Comparison of ENCODE assay signal across 12 cellular contexts in genomic region chr2:231716641-231717280, GRCh38. TPM values are rescaled to one million over a fixed set of nuclear protein-coding genes. Genes with fewer than 3 reads are reported as not detected.
A peak's percentile ranks its signal among the peaks of the same experiment; 100 is the strongest.
DNase-seq lines count a peak whose midpoint lies in the region; ATAC-seq and TF ChIP-seq lines count a peak whose summit lies in the region.
"Had no signal": no experiment of that assay in that cellular context is flagged by ENCODE, and none has a peak within 500 bp of the region (broad histone marks: within the 10 kb centered on the region; RNA-seq: fewer than 3 reads in every experiment).

No MANE protein-coding gene starts in this region.

- H3K9me2 ChIP-seq in PC-9 (ENCODE audit: insufficient read depth) = no peaks in the 10 kb centered on the region

- peaks cover 27% of the 10 kb centered on the region for H3K4me1 Mint-ChIP-seq in WTC11

- H3K27me3 ChIP-seq in A673 (replicated peaks; ENCODE audit: insufficient read depth, low read depth, low read length, poor library complexity) (no peaks in the 10 kb centered on the region), PC-9 (ENCODE audit: insufficient read depth, low read depth) (no peaks in the 10 kb centered on the region)

- H3K79me2 ChIP-seq in PC-9 (ENCODE audit: low read depth) = peaks cover 15% of the 10 kb centered on the region

- peaks cover 21% of the 10 kb centered on the region for H4K20me1 ChIP-seq in PC-9 (ENCODE audit: insufficient read depth)

- H3K4me2 ChIP-seq in PC-9 = no peak overlapping the region

- no peaks in the 10 kb centered on the region; the same call in 1 of the 2 replicates for H3K27me3 Mint-ChIP-seq in WTC11 (ENCODE audit: low read depth)

- peaks cover 18% of the 10 kb centered on the region for H3K36me3 Mint-ChIP-seq in WTC11

- H3K9me3 ChIP-seq in A673 (ENCODE audit: low read depth, low read length, poor library complexity, severe bottlenecking) (no peaks in the 10 kb centered on the region), PC-9 (ENCODE audit: insufficient read depth, low read depth) (no peaks in the 10 kb centered on the region)

- in situ Hi-C loops in GM13977 (cut with MboI; ENCODE audit: low pct_unique_long_range_greater_than_20kb, low sequenced_read_pairs, unreplicated experiment) = loop anchor here (10.0 kb wide), 1 partner anchor 102 kb away; no protein-coding TSS in a partner anchor

- H3F3A ChIP-seq in PC-9 (ENCODE audit: insufficient read depth, low read depth) = peaks cover 42% of the 10 kb centered on the region

- H3K27ac Mint-ChIP-seq in WTC11 = 0 out of 2 replicates have a peak overlapping the region, but pooled peaks have one; percentile 23

- POLR2A ChIA-PET in A673 (lab: Charles Lee; ENCODE audit: low non-redundant PET) = interaction anchor here (1.0 kb wide), 1 partner anchor 9 kb away, joined by 4 read pairs; the partner anchor contains the start of gene PTMA
- POLR2A ChIA-PET in WTC11 (lab: Charles Lee) = interaction anchor here (0.5 to 3.4 kb wide), 7 partner anchors 9 to 346 kb away, joined by 3 to 44 read pairs (median 3); partner anchors contain the start of gene PTMA
- POLR2A ChIA-PET in PC-9 (lab: Charles Lee; ENCODE audit: unreplicated experiment) = interaction anchor here (0.6 kb wide), 1 partner anchor 203 kb away, joined by 5 read pairs; no protein-coding TSS in a partner anchor

- H3K36me3 ChIP-seq in A673 (ENCODE audit: insufficient read depth, low read length, poor library complexity, severe bottlenecking) (peaks cover 21% of the 10 kb centered on the region), PC-9 (ENCODE audit: low read depth) (peaks cover 12% of the 10 kb centered on the region)

- BruUV-seq in A673 (replicated peaks; lab: Mats Ljungman, UMichigan) = no TSS peak
- no TSS peak for BruUV-seq in PC-9 (replicated peaks; lab: Mats Ljungman, UMichigan)

- no peaks in the 10 kb centered on the region for H3K9me3 Mint-ChIP-seq in WTC11
- H3K9me3 Mint-ChIP-seq: nephron progenitor cell had no signal

- ATAC-seq in WTC11 = no peak
- no peak for ATAC-seq in HG02938 (IDR thresholded peaks at IDR 0.05; ENCODE audit: unreplicated experiment)
- no peak for ATAC-seq in HG03280 (IDR thresholded peaks at IDR 0.05; ENCODE audit: unreplicated experiment)
- ATAC-seq: stimulated activated naive CD8-positive, alpha-beta T cell treated with anti-CD3 and anti-CD28 coated beads, Interleukin-15, Interleukin-2, amounts not matched to agents 100 U/mL and 50 U/mL, for 24 hours had no signal

- H2AFZ ChIP-seq in PC-9 = no peak overlapping the region

- no peak overlapping the region for H3K4me3 Mint-ChIP-seq in WTC11

- H3K27ac ChIP-seq in A673 (ENCODE audit: low read depth, low read length, poor library complexity, severe bottlenecking) = peak overlapping the region; percentile 27
- no peak overlapping the region for H3K27ac ChIP-seq in PC-9

- H3K4me3 ChIP-seq in A673 (ENCODE audit: low read depth, low read length, poor library complexity, severe bottlenecking) (no peak overlapping the region), PC-9 (no peak overlapping the region)

- intact Hi-C loops in A673 (cut with micrococcal nuclease; ENCODE audit: unreplicated experiment) (loop anchor here (5.0 kb wide), 1 partner anchor 66 kb away; the partner anchor contains the start of gene PDE6D), PC-9 (cut with micrococcal nuclease; ENCODE audit: unreplicated experiment) (loop anchor here (5.0 to 10.0 kb wide), 2 partner anchors 66 to 252 kb away; partner anchors contain the start of genes NCL and PDE6D)

- DNase-seq in A673 (ENCODE audit: low spot score) = peak; percentile 33
- DNase-seq in GM03348 (ENCODE audit: low spot score) = peak; percentile 26
- DNase-seq in WTC11 (ENCODE audit: low spot score) = no peak
- peak; percentile 52 for DNase-seq in islet precursor cell
- no peak for DNase-seq in GM13977 (ENCODE audit: low spot score)
- no peak for DNase-seq in PC-9
- DNase-seq: activated gamma-delta T cell; effector memory CD4-positive, alpha-beta T cell had no signal

- CTCF ChIA-PET in A673 (lab: Charles Lee) (interaction anchor here (0.6 to 3.8 kb wide), 3 partner anchors 10 to 39 kb away, joined by 4 to 30 read pairs (median 4); no protein-coding TSS in a partner anchor), WTC11 (lab: Charles Lee) (interaction anchor here (0.7 to 9.7 kb wide), 11 partner anchors 10 to 175 kb away, joined by 3 to 260 read pairs (median 4); partner anchors contain the start of gene COPS7B), PC-9 (lab: Charles Lee) (interaction anchor here (0.6 to 3.2 kb wide), 5 partner anchors 39 to 156 kb away, joined by 3 to 32 read pairs (median 4); no protein-coding TSS in a partner anchor)

- H3K4me1 ChIP-seq in A673 (ENCODE audit: insufficient read depth, low read length, poor library complexity, severe bottlenecking) = peaks cover 17% of the 10 kb centered on the region
- H3K4me1 ChIP-seq in PC-9 (replicated peaks; ENCODE audit: insufficient read depth) = peaks cover 23% of the 10 kb centered on the region

- TF ChIP-seq CTCF in A673 (conservative IDR thresholded peaks at IDR 0.05; ENCODE audit: low read depth, low read length) (no peak), WTC11 (IDR thresholded peaks at IDR 0.05) (no peak), GM13977 (IDR thresholded peaks at IDR 0.05; ENCODE audit: extremely low read depth, insufficient read depth, missing control alignments) (no peak), PC-9 (conservative IDR thresholded peaks at IDR 0.05) (no peak)

TF ChIP-seq in WTC11, 78 proteins besides CTCF, POLR2A, EP300 and RAD21:
- TF ChIP-seq GRHL2 (CRISPR knock-in tag; IDR thresholded peaks at IDR 0.05; ENCODE audit: insufficient replicate concordance, severe bottlenecking) (no peak), SMAD3 (CRISPR knock-in tag; IDR thresholded peaks at IDR 0.05; ENCODE audit: borderline replicate concordance) (no peak), ZNF281 (CRISPR knock-in tag; IDR thresholded peaks at IDR 0.05) (no peak), NFATC4 (CRISPR knock-in tag; IDR thresholded peaks at IDR 0.05) (no peak), GABPB1 (CRISPR knock-in tag; IDR thresholded peaks at IDR 0.05) (peak; percentile 40; the same call in 1 of the 2 replicates), TEAD1 (CRISPR knock-in tag; IDR thresholded peaks at IDR 0.05) (no peak), ZMAT4 (CRISPR knock-in tag; IDR thresholded peaks at IDR 0.05) (no peak), ATF3 (CRISPR knock-in tag; conservative IDR thresholded peaks at IDR 0.05) (no peak)
TF ChIP-seq in WTC11: peak in this region for 1.

RNA-seq across cellular contexts. Expression of gene PTMA, which starts 8.4 kb away (rescaled TPM):
- total RNA-seq in A673 (2021) (1,708 and 1,722 TPM in 2 replicates), WTC11 (2021) (2,164 to 2,284 TPM (median 2,200 TPM) in 3 replicates), PC-9 (2021) (1,200 and 1,260 TPM in 2 replicates)

Comparison
In these comparisons a context has a peak if more than half of its experiments do, and no peak if none do; other contexts are left out.
1. DNase-seq: peak in A673 (single experiment), GM03348 (single experiment) and islet precursor cell (single experiment); none in WTC11 (single experiment), GM13977 (single experiment) and PC-9 (0 of 2).